ENCODE assay signal across 9 cellular contexts in the genomic region with DNA sequence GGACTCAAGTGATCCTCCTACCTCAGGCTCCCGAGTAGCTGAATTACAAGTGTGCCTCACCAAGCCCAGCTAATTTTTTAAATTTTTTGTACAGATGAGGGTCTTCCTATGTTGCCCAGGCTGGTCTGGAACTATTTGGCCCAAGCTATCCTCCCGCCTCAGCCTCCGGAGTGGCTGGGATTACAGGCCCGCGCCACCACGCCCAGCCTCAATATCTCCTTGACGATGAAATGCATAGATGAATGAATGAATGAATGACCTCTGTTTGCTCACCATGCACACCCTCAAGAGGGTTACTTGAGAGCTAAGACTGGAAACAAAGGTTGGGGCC. TPM values are rescaled to one million over a fixed set of nuclear protein-coding genes. Genes with fewer than 3 reads are reported as not detected.
DNase-seq lines count a peak whose midpoint lies in the region; ATAC-seq and TF ChIP-seq lines count a peak whose summit lies in the region.
"Had no signal": no experiment of that assay in that cellular context is flagged by ENCODE, and none has a peak within 500 bp of the region (broad histone marks: within the 10 kb centered on the region; RNA-seq: fewer than 3 reads in every experiment).

No MANE protein-coding gene starts in this region.

- intact Hi-C loops in activated naive CD4-positive, alpha-beta T cell treated with anti-CD3 and anti-CD28 coated beads for 36 hours (cut with micrococcal nuclease) = loop anchor here (2.0 kb wide), 3 partner anchors 43 to 235 kb away; a partner anchor contains a TSS
- intact Hi-C loops in activated CD8-positive, alpha-beta T cell treated with anti-CD3 and anti-CD28 coated beads for 36 hours (cut with micrococcal nuclease) = loop anchor here (5.0 kb wide), 1 partner anchor 40 kb away; no protein-coding TSS in a partner anchor
- intact Hi-C loops in testis (cut with DNase I; ENCODE audit: low total_unique reads) (no loop called here), ovary (cut with DNase I) (no loop called here)

- no peaks in the 10 kb centered on the region for H3K9me3 Mint-ChIP-seq in activated naive CD4-positive, alpha-beta T cell treated with anti-CD3 and anti-CD28 coated beads for 36 hours
- no peaks in the 10 kb centered on the region for H3K9me3 Mint-ChIP-seq in activated CD8-positive, alpha-beta T cell treated with anti-CD3 and anti-CD28 coated beads for 36 hours
- H3K9me3 Mint-ChIP-seq in memory B cell = no peaks in the 10 kb centered on the region

- H3K4me3 Mint-ChIP-seq in activated naive CD4-positive, alpha-beta T cell treated with anti-CD3 and anti-CD28 coated beads for 36 hours = peak overlapping the region; percentile 64
- peak overlapping the region; percentile 68 for H3K4me3 Mint-ChIP-seq in activated CD8-positive, alpha-beta T cell treated with anti-CD3 and anti-CD28 coated beads for 36 hours
- H3K4me3 Mint-ChIP-seq in memory B cell = peak overlapping the region; percentile 79

- no peak for TF ChIP-seq CTCF in activated CD8-positive, alpha-beta T cell treated with anti-CD3 and anti-CD28 coated beads for 36 hours (IDR thresholded peaks at IDR 0.05)
- TF ChIP-seq CTCF in testis (IDR thresholded peaks at IDR 0.05) (no peak), ovary (IDR thresholded peaks at IDR 0.05) (no peak)

- H3K4me3 ChIP-seq in testis = peak overlapping the region; percentile 96 to 99
- H3K4me3 ChIP-seq in ovary = no peak overlapping the region

- WGBS in testis, 2 donors = 8 to 19% methylated on average over 7 of the region's 7 CpGs
- 10 to 17% (median 12%) methylated on average over 7 of the region's 7 CpGs for WGBS in ovary, 3 donors

- H3K27me3 ChIP-seq in testis (no peaks in the 10 kb centered on the region), ovary (no peaks in the 10 kb centered on the region)

- no peak for DNase-seq in activated naive CD4-positive, alpha-beta T cell treated with anti-CD3 and anti-CD28 coated beads for 36 hours
- DNase-seq in activated naive CD4-positive, alpha-beta T cell (lab: John Stamatoyannopoulos, UW) = no peak
- DNase-seq in activated CD8-positive, alpha-beta T cell treated with anti-CD3 and anti-CD28 coated beads for 36 hours = no peak
- DNase-seq in memory B cell (ENCODE audit: low spot score in 2 of 2) (no peak), testis (no peak), ovary (no peak), iPS-NIHi7 (ENCODE audit: extremely low spot score) (no peak)

- H3K4me1 ChIP-seq in testis (peaks cover 21% of the 10 kb centered on the region), ovary (ENCODE audit: insufficient read depth) (peaks cover 2% of the 10 kb centered on the region)

- TF ChIP-seq EP300 in ovary (IDR thresholded peaks at IDR 0.05) = no peak

- TF ChIP-seq POLR2A in testis (IDR thresholded peaks at IDR 0.05) (no peak), ovary (IDR thresholded peaks at IDR 0.05) (no peak)

- no peaks in the 10 kb centered on the region for H3K27me3 Mint-ChIP-seq in activated naive CD4-positive, alpha-beta T cell treated with anti-CD3 and anti-CD28 coated beads for 36 hours (ENCODE audit: low read depth)
- H3K27me3 Mint-ChIP-seq in activated CD8-positive, alpha-beta T cell treated with anti-CD3 and anti-CD28 coated beads for 36 hours = no peaks in the 10 kb centered on the region
- no peaks in the 10 kb centered on the region for H3K27me3 Mint-ChIP-seq in memory B cell

- peaks cover 9% of the 10 kb centered on the region for H3K36me3 Mint-ChIP-seq in activated naive CD4-positive, alpha-beta T cell treated with anti-CD3 and anti-CD28 coated beads for 36 hours (ENCODE audit: low read depth)
- H3K36me3 Mint-ChIP-seq in activated CD8-positive, alpha-beta T cell treated with anti-CD3 and anti-CD28 coated beads for 36 hours (ENCODE audit: low read depth) = peaks cover 12% of the 10 kb centered on the region
- peaks cover 4% of the 10 kb centered on the region for H3K36me3 Mint-ChIP-seq in memory B cell

- H3K27ac ChIP-seq in testis = peak overlapping the region in 1 of 2 donors; percentile 95
- H3K27ac ChIP-seq in ovary = no peak overlapping the region

- peaks cover 21% of the 10 kb centered on the region for H3K4me1 Mint-ChIP-seq in activated naive CD4-positive, alpha-beta T cell treated with anti-CD3 and anti-CD28 coated beads for 36 hours (ENCODE audit: low read depth)
- peaks cover 19% of the 10 kb centered on the region for H3K4me1 Mint-ChIP-seq in activated CD8-positive, alpha-beta T cell treated with anti-CD3 and anti-CD28 coated beads for 36 hours (ENCODE audit: low read depth)
- peaks cover 23% of the 10 kb centered on the region for H3K4me1 Mint-ChIP-seq in memory B cell

- CTCF ChIA-PET in activated naive CD4-positive, alpha-beta T cell treated with anti-CD3 and anti-CD28 coated beads for 36 hours (lab: Charles Lee) = interaction anchor here (1.5 to 1.6 kb wide), 2 partner anchors 21 to 43 kb away, joined by 5 to 6 read pairs; no protein-coding TSS in a partner anchor
- CTCF ChIA-PET in activated CD8-positive, alpha-beta T cell treated with anti-CD3 and anti-CD28 coated beads for 36 hours (lab: Charles Lee) = interaction anchor here (1.0 to 1.8 kb wide), 4 partner anchors 21 to 116 kb away, joined by 3 to 34 read pairs (median 7); a partner anchor contains a TSS

- POLR2A ChIA-PET in activated CD8-positive, alpha-beta T cell treated with anti-CD3 and anti-CD28 coated beads for 36 hours (lab: Charles Lee) = interaction anchor here (0.9 to 4.8 kb wide), 7 partner anchors 9 to 50 kb away, joined by 3 to 25 read pairs (median 13); a partner anchor contains a TSS

- no peaks in the 10 kb centered on the region for H3K36me3 ChIP-seq in testis (ENCODE audit: low read depth, missing control alignments)
- H3K36me3 ChIP-seq in ovary = no peaks in the 10 kb centered on the region
- H3K36me3 ChIP-seq: BE2C had no signal

- no peak for ATAC-seq in activated CD8-positive, alpha-beta T cell treated with anti-CD3 and anti-CD28 coated beads for 36 hours
- ATAC-seq in memory B cell (ENCODE audit: low read depth) (no peak), GM21360 (IDR thresholded peaks at IDR 0.05; ENCODE audit: unreplicated experiment) (no peak)

- peak overlapping the region; percentile 59 for H3K27ac Mint-ChIP-seq in activated naive CD4-positive, alpha-beta T cell treated with anti-CD3 and anti-CD28 coated beads for 36 hours
- H3K27ac Mint-ChIP-seq in activated CD8-positive, alpha-beta T cell treated with anti-CD3 and anti-CD28 coated beads for 36 hours = peak overlapping the region; percentile 81
- no peak overlapping the region for H3K27ac Mint-ChIP-seq in memory B cell

- H3K9me3 ChIP-seq in testis (no peaks in the 10 kb centered on the region), ovary (no peaks in the 10 kb centered on the region)
- H3K9me3 ChIP-seq: BE2C had no signal

RNA-seq across cellular contexts. Expression of a gene that starts 14.9 kb away (rescaled TPM):
- not detected for total RNA-seq in activated naive CD4-positive, alpha-beta T cell treated with anti-CD3 and anti-CD28 coated beads for 36 hours
- not detected for total RNA-seq in activated CD8-positive, alpha-beta T cell treated with anti-CD3 and anti-CD28 coated beads for 36 hours
- total RNA-seq in testis (1 to 10 TPM; 6.9 to 7.7 TPM), ovary (10 to 100 TPM in 1 of 7 donors, 1 to 10 TPM in 4, under 1 TPM in 1, not detected in 1; 0.86 to 45.5 (median 3.8) TPM)
- polyA plus RNA-seq in testis (ENCODE audit: insufficient read depth, low read depth, low replicate concordance) (23.3 TPM), ovary (under 1 TPM; 0.19 to 0.40 TPM)

RNA-seq across cellular contexts. Expression of a gene that starts 23.4 kb away (rescaled TPM):
- 10 to 100 TPM; 81.5 to 83.2 TPM for total RNA-seq in activated naive CD4-positive, alpha-beta T cell treated with anti-CD3 and anti-CD28 coated beads for 36 hours
- total RNA-seq in activated CD8-positive, alpha-beta T cell treated with anti-CD3 and anti-CD28 coated beads for 36 hours = 10 to 100 TPM; 66.0 to 71.4 TPM
- total RNA-seq in testis (100 to 1,000 TPM; 360 to 463 TPM), ovary (100 to 1,000 TPM in 1 of 7 donors, 10 to 100 TPM in 6; 18.1 to 137 (median 52.3) TPM)
- polyA plus RNA-seq in testis (ENCODE audit: insufficient read depth, low read depth, low replicate concordance) (268 TPM), ovary (10 to 100 TPM; 37.6 to 94.1 TPM)

RNA-seq across cellular contexts. Expression of a gene that starts 33.2 kb away (rescaled TPM):
- 10 to 100 TPM; 69.2 to 75.2 TPM for total RNA-seq in activated naive CD4-positive, alpha-beta T cell treated with anti-CD3 and anti-CD28 coated beads for 36 hours
- total RNA-seq in activated CD8-positive, alpha-beta T cell treated with anti-CD3 and anti-CD28 coated beads for 36 hours = 10 to 100 TPM; 62.1 to 67.1 TPM
- total RNA-seq in testis (10 to 100 TPM; 30.6 to 37.2 TPM), ovary (1 to 10 TPM; 4.4 to 7.4 (median 5.6) TPM)
- polyA plus RNA-seq in testis (ENCODE audit: insufficient read depth, low read depth, low replicate concordance) (57.7 TPM), ovary (1 to 10 TPM; 2.8 to 7.6 TPM)

RNA-seq across cellular contexts. Expression of a gene that starts 36.2 kb away (rescaled TPM):
- 10 to 100 TPM; 50.2 to 51.7 TPM for total RNA-seq in activated naive CD4-positive, alpha-beta T cell treated with anti-CD3 and anti-CD28 coated beads for 36 hours
- 10 to 100 TPM; 50.0 to 58.3 TPM for total RNA-seq in activated CD8-positive, alpha-beta T cell treated with anti-CD3 and anti-CD28 coated beads for 36 hours
- 10 to 100 TPM; 33.7 to 34.6 TPM for total RNA-seq in testis
- polyA plus RNA-seq in testis (ENCODE audit: insufficient read depth, low read depth, low replicate concordance) = 48.3 TPM
- total RNA-seq in ovary = 10 to 100 TPM; 12.3 to 28.9 (median 23.6) TPM
- polyA plus RNA-seq in ovary = 10 to 100 TPM; 20.1 to 24.2 TPM

RNA-seq across cellular contexts. Expression of a gene that starts 52.2 kb away (rescaled TPM):
- total RNA-seq in activated naive CD4-positive, alpha-beta T cell treated with anti-CD3 and anti-CD28 coated beads for 36 hours = 100 to 1,000 TPM; 399 to 408 TPM
- 100 to 1,000 TPM; 435 to 450 TPM for total RNA-seq in activated CD8-positive, alpha-beta T cell treated with anti-CD3 and anti-CD28 coated beads for 36 hours
- 100 to 1,000 TPM; 246 to 253 TPM for total RNA-seq in testis
- 263 TPM for polyA plus RNA-seq in testis (ENCODE audit: insufficient read depth, low read depth, low replicate concordance)
- 100 to 1,000 TPM in 6 of 7 donors, 10 to 100 TPM in 1; 90.0 to 295 (median 246) TPM for total RNA-seq in ovary
- 100 to 1,000 TPM; 120 to 149 TPM for polyA plus RNA-seq in ovary

Comparison
In these comparisons a context has a peak if more than half of its experiments do, and no peak if none do; other contexts are left out.
1. intact Hi-C loops: an anchor here in activated naive CD4-positive, alpha-beta T cell treated with anti-CD3 and anti-CD28 coated beads for 36 hours (2.0 kb wide) and activated CD8-positive, alpha-beta T cell treated with anti-CD3 and anti-CD28 coated beads for 36 hours (5.0 kb wide); none called in testis and ovary.